ENCODE assay signal across 9 cellular contexts in the genomic region with DNA sequence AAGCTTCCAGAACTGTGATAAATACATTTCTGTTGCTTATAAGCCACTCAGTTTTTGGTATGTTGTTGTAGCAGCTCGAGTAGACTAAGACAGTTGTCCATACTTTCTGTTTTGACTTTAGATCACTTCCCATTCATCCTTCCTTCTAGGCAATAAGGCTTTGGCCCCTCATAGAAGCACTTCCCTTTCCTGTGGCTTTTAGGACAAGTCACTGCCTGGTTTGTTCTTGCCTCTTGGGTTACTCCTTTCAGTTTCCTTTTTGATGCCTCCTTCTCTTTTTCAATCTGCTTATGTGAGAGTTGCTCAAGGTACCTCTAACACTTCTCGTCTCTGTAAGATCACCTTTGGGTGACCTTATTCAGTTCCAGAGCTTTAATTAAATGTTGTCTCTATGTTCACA.
DNase-seq lines count a peak whose midpoint lies in the region; ATAC-seq lines count a peak whose summit lies in the region.
"Had no signal": no experiment of that assay in that cellular context is flagged by ENCODE, and none has a peak within 500 bp of the region (broad histone marks: within the 10 kb centered on the region; RNA-seq: fewer than 3 reads in every experiment).

No MANE protein-coding gene starts in this region.

- DNase-seq in left lobe of liver (ENCODE audit: low spot score) (no peak), NCI-H2081 treated with DMSO at 0.1 percent for 48 hours (lab: John Stamatoyannopoulos, UW) (no peak), caudate nucleus (lab: John Stamatoyannopoulos, UW) (no peak), HUDEP-2 (lab: John Stamatoyannopoulos, UW; ENCODE audit: unreplicated experiment in 76 of 76) (no peak), DMS114 treated with DMSO at 0.1 percent for 48 hours (lab: John Stamatoyannopoulos, UW; ENCODE audit: unreplicated experiment) (no peak)
- DNase-seq: NCI-H1436 treated with DMSO at 0.1 percent for 48 hours had no signal

- ATAC-seq in GM18870 (IDR thresholded peaks at IDR 0.05; ENCODE audit: unreplicated experiment) (peak; percentile 97), GM21723 (IDR thresholded peaks at IDR 0.05; ENCODE audit: unreplicated experiment) (peak; percentile 98), HG03460 (IDR thresholded peaks at IDR 0.05; ENCODE audit: unreplicated experiment) (peak; percentile 89), left lobe of liver (peak; percentile 28)

- no peak overlapping the region for H3K27ac ChIP-seq in caudate nucleus (ENCODE audit: low read depth, low read length)

Comparison
In these comparisons a context has a peak if more than half of its experiments do, and no peak if none do; other contexts are left out.
1. ATAC-seq: peak in every context shown above with its lines; median percentile 98 in GM21723; 97 in GM18870; 89 in HG03460; 28 in left lobe of liver.